26 cellular contexts compared by ENCODE assay signal in genomic region chr18:21369146-21369545, GRCh38.
A peak's percentile ranks its signal among the peaks of the same experiment; 100 is the strongest.
DNase-seq lines count a peak whose midpoint lies in the region; ATAC-seq, FAIRE-seq and TF ChIP-seq lines count a peak whose summit lies in the region.
"Had no signal": no experiment of that assay in that cellular context is flagged by ENCODE, and none has a peak within 500 bp of the region (broad histone marks: within the 10 kb centered on the region; RNA-seq: fewer than 3 reads in every experiment).

No MANE protein-coding gene starts in this region.

- no peak overlapping the region for H3K4ac ChIP-seq in mesenchymal stem cell (ENCODE audit: low read depth in 1 of 2, low read length in 2 of 2)

- no peak overlapping the region for H2BK12ac ChIP-seq in mesenchymal stem cell (ENCODE audit: low read length in 2 of 2)

- H3K36me3 Mint-ChIP-seq in glutamatergic neuron (ENCODE audit: unreplicated experiment): no peaks in the 10 kb centered on the region

- intact Hi-C loops in PC-3 (cut with micrococcal nuclease) (loop anchor here (1.0 to 10.0 kb wide), 3 partner anchors 22 to 174 kb away; no protein-coding TSS in a partner anchor), PC-9 (cut with micrococcal nuclease; ENCODE audit: unreplicated experiment) (no loop called here), OCI-LY7 (cut with micrococcal nuclease; ENCODE audit: unreplicated experiment) (no loop called here)

- H4K91ac ChIP-seq in mesenchymal stem cell (ENCODE audit: low read length): no peak overlapping the region

- no peak overlapping the region for H3K18ac ChIP-seq in mesenchymal stem cell (ENCODE audit: low read depth in 1 of 2, low read length in 2 of 2)

- H3K27me3 Mint-ChIP-seq in glutamatergic neuron (ENCODE audit: unreplicated experiment): no peaks in the 10 kb centered on the region

- H2AFZ ChIP-seq in PC-3 (ENCODE audit: low read length): no peak overlapping the region
- H2AFZ ChIP-seq in PC-9: no peak overlapping the region
- no peak overlapping the region for H2AFZ ChIP-seq in OCI-LY7 (ENCODE audit: low read length)
- H2AFZ ChIP-seq in mesenchymal stem cell (ENCODE audit: low read depth, low read length): no peak overlapping the region

- no peaks in the 10 kb centered on the region for H3F3A ChIP-seq in PC-3 (ENCODE audit: low read length, unreplicated experiment)
- no peaks in the 10 kb centered on the region for H3F3A ChIP-seq in PC-9 (ENCODE audit: insufficient read depth, low read depth)

- H3K27me3 ChIP-seq in PC-3 (ENCODE audit: low read length): no peaks in the 10 kb centered on the region
- H3K27me3 ChIP-seq in PC-9 (ENCODE audit: insufficient read depth, low read depth): no peaks in the 10 kb centered on the region
- no peaks in the 10 kb centered on the region for H3K27me3 ChIP-seq in mesenchymal stem cell (ENCODE audit: control insufficient read depth in 1 of 2, insufficient read depth in 1 of 2, low read length in 2 of 2)
- H3K27me3 ChIP-seq: adrenal gland, vagina had no signal

- no TSS peak for BruUV-seq in PC-3 (replicated peaks; lab: Mats Ljungman, UMichigan)
- BruUV-seq in PC-9 (replicated peaks; lab: Mats Ljungman, UMichigan): no TSS peak
- no TSS peak for BruUV-seq in OCI-LY7 (replicated peaks; lab: Mats Ljungman, UMichigan)

- FAIRE-seq in D721Med (lab: Jason Lieb, UNC): peak; percentile 85
- FAIRE-seq: bronchial epithelial cell, GM18507, HTR-8/SVneo, kidney had no signal

- no peak overlapping the region for H2BK120ac ChIP-seq in mesenchymal stem cell (ENCODE audit: low read depth, low read length)

- no peak overlapping the region for H2AK5ac ChIP-seq in mesenchymal stem cell (ENCODE audit: low read length, severe bottlenecking)

- peak overlapping the region; percentile 17 for H3K4me3 Mint-ChIP-seq in glutamatergic neuron (ENCODE audit: unreplicated experiment)

- H3K27ac ChIP-seq in PC-3 (ENCODE audit: low read length) (0 out of 2 replicates have a peak overlapping the region, but pooled peaks have one; percentile 26), PC-9 (no peak overlapping the region), OCI-LY7 (ENCODE audit: low read depth, low read length, poor library complexity, severe bottlenecking) (no peak overlapping the region), mesenchymal stem cell (ENCODE audit: low read length, poor library complexity, severe bottlenecking) (no peak overlapping the region)
- H3K27ac ChIP-seq: adrenal gland, C4-2B, coronary artery, esophagus squamous epithelium, lower lobe of right lung, neutrophil, psoas muscle, vagina had no signal

- no peak overlapping the region for H3K4me2 ChIP-seq in PC-3 (ENCODE audit: low read length)
- H3K4me2 ChIP-seq in PC-9: no peak overlapping the region
- H3K4me2 ChIP-seq in OCI-LY7 (ENCODE audit: low read length): no peak overlapping the region
- no peak overlapping the region for H3K4me2 ChIP-seq in mesenchymal stem cell (ENCODE audit: low read length, poor library complexity, severe bottlenecking)

- DNase-seq in D721Med (ENCODE audit: insufficient read length, low spot score) (no peak), PC-3 (no peak), glutamatergic neuron (no peak), renal cortical epithelial cell (ENCODE audit: low read depth) (peak; percentile 48), PC-9 (no peak), OCI-LY7 (ENCODE audit: low spot score) (no peak), mesenchymal stem cell (no peak)
- no peak for DNase-seq in NK-92 treated with Interleukin-12 subunit alpha and Interleukin-12 subunit beta, amount 100 ng/mL, for 24 hours (lab: John Stamatoyannopoulos, UW)
- DNase-seq: activated CD4-positive, alpha-beta T cell treated with anti-CD3 and anti-CD28 coated beads for 4 hours; activated naive CD4-positive, alpha-beta T cell; activated T-cell treated with anti-CD3 and anti-CD28 coated beads, Interleukin-2, amount 50 U/mL, for 48 hours; adrenal gland; esophagus squamous epithelium; kidney; lower lobe of right lung; NCI-H1694; NCI-H2171 treated with DMSO at 0.1 percent for 48 hours; NCI-H524 treated with DMSO at 0.1 percent for 48 hours; psoas muscle had no signal

- no peak overlapping the region for H3K4me3 ChIP-seq in PC-3 (ENCODE audit: low read length)
- no peak overlapping the region for H3K4me3 ChIP-seq in PC-9
- H3K4me3 ChIP-seq in OCI-LY7 (ENCODE audit: low read depth, low read length, poor library complexity, severe bottlenecking): no peak overlapping the region
- H3K4me3 ChIP-seq in mesenchymal stem cell (ENCODE audit: insufficient read depth in 1 of 2, low read depth in 1 of 2, low read length in 2 of 2): no peak overlapping the region
- H3K4me3 ChIP-seq: adrenal gland, coronary artery, esophagus squamous epithelium, lower lobe of right lung, psoas muscle, vagina had no signal

- H3K36me3 ChIP-seq in PC-3 (ENCODE audit: low read depth, low read length) (no peaks in the 10 kb centered on the region), PC-9 (ENCODE audit: low read depth) (no peaks in the 10 kb centered on the region), OCI-LY7 (ENCODE audit: insufficient read depth, low read length) (no peaks in the 10 kb centered on the region), mesenchymal stem cell (ENCODE audit: control insufficient read depth in 1 of 2, insufficient read depth in 2 of 2, low read depth in 1 of 2, low read length in 2 of 2) (no peaks in the 10 kb centered on the region)
- H3K36me3 ChIP-seq: adrenal gland, esophagus squamous epithelium, lower lobe of right lung, neutrophil, vagina had no signal

- H3K4me1 Mint-ChIP-seq in glutamatergic neuron (ENCODE audit: low read depth, unreplicated experiment): peaks cover 21% of the 10 kb centered on the region

- H3K9me2 ChIP-seq in PC-3 (replicated peaks; ENCODE audit: low read length) (no peaks in the 10 kb centered on the region), PC-9 (ENCODE audit: insufficient read depth) (no peaks in the 10 kb centered on the region), OCI-LY7 (ENCODE audit: insufficient read depth, low read length) (no peaks in the 10 kb centered on the region)

- H3K9me3 ChIP-seq in PC-3 (ENCODE audit: low read length) (no peaks in the 10 kb centered on the region), PC-9 (ENCODE audit: insufficient read depth, low read depth) (no peaks in the 10 kb centered on the region), OCI-LY7 (ENCODE audit: low read length) (no peaks in the 10 kb centered on the region), mesenchymal stem cell (ENCODE audit: control insufficient read depth, low read length) (no peaks in the 10 kb centered on the region)
- H3K9me3 ChIP-seq: adrenal gland, esophagus squamous epithelium, lower lobe of right lung, neutrophil, psoas muscle, vagina had no signal

- no peak overlapping the region for H4K8ac ChIP-seq in mesenchymal stem cell (ENCODE audit: low read length)

- H2BK5ac ChIP-seq in mesenchymal stem cell (ENCODE audit: low read depth, low read length, poor library complexity, severe bottlenecking): no peak overlapping the region

- H2BK15ac ChIP-seq in mesenchymal stem cell (ENCODE audit: low read depth, poor library complexity, severe bottlenecking): no peak overlapping the region

- H3K79me2 ChIP-seq in PC-3 (ENCODE audit: low read length): no peaks in the 10 kb centered on the region
- no peaks in the 10 kb centered on the region for H3K79me2 ChIP-seq in PC-9 (ENCODE audit: low read depth)
- H3K79me2 ChIP-seq in OCI-LY7 (ENCODE audit: insufficient read depth, low read depth, low read length): no peaks in the 10 kb centered on the region

- TF ChIP-seq CTCF in D721Med (IDR thresholded peaks at IDR 0.05; ENCODE audit: insufficient read depth, missing control alignments): no peak
- TF ChIP-seq CTCF in PC-3 (conservative IDR thresholded peaks at IDR 0.05; ENCODE audit: low read depth, low read length): no peak
- no peak for TF ChIP-seq CTCF in glutamatergic neuron (IDR thresholded peaks at IDR 0.05; ENCODE audit: partially characterized antibody, unreplicated experiment)
- TF ChIP-seq CTCF in PC-9 (conservative IDR thresholded peaks at IDR 0.05): no peak
- TF ChIP-seq CTCF in OCI-LY7 (conservative IDR thresholded peaks at IDR 0.05; ENCODE audit: low read length): no peak

- WGBS in mesenchymal stem cell: 56% methylated on average over 4 of the region's 4 CpGs

- H3K79me1 ChIP-seq in mesenchymal stem cell (replicated peaks; ENCODE audit: low read length, poor library complexity, severe bottlenecking): no peaks in the 10 kb centered on the region

- no peak overlapping the region for H3K27ac Mint-ChIP-seq in glutamatergic neuron (ENCODE audit: unreplicated experiment)

- H3K9ac ChIP-seq in PC-3 (ENCODE audit: low read length) (no peak overlapping the region), mesenchymal stem cell (ENCODE audit: low read length) (no peak overlapping the region)

- peak; percentile 15; the same call in 1 of the 2 replicates for ATAC-seq in PC-3
- ATAC-seq: lower lobe of right lung, psoas muscle had no signal

- CTCF ChIA-PET in PC-3 (lab: Charles Lee): interaction anchor here (0.7 kb wide), 1 partner anchor 18 kb away, joined by 5 read pairs; no protein-coding TSS in a partner anchor
- CTCF ChIA-PET in PC-9 (lab: Charles Lee): no interaction called here
- CTCF ChIA-PET in OCI-LY7 (lab: Charles Lee; ENCODE audit: unreplicated experiment): no interaction called here

- H3K23ac ChIP-seq in mesenchymal stem cell (ENCODE audit: low read length in 2 of 2): no peak overlapping the region

- H3K4me1 ChIP-seq in PC-3 (ENCODE audit: insufficient read depth, low read length) (peaks cover 12% of the 10 kb centered on the region), PC-9 (replicated peaks; ENCODE audit: insufficient read depth) (no peaks in the 10 kb centered on the region), OCI-LY7 (ENCODE audit: insufficient read depth, low read length, poor library complexity, severe bottlenecking) (no peaks in the 10 kb centered on the region), mesenchymal stem cell (ENCODE audit: control insufficient read depth, insufficient read depth, low read depth, low read length) (no peaks in the 10 kb centered on the region)
- H3K4me1 ChIP-seq: esophagus squamous epithelium, lower lobe of right lung, psoas muscle, vagina had no signal

- POLR2A ChIA-PET in PC-3 (lab: Charles Lee; ENCODE audit: unreplicated experiment): no interaction called here
- POLR2A ChIA-PET in PC-9 (lab: Charles Lee; ENCODE audit: unreplicated experiment): no interaction called here
- POLR2A ChIA-PET in OCI-LY7 (lab: Charles Lee): no interaction called here

- H3K9me3 Mint-ChIP-seq in glutamatergic neuron (ENCODE audit: unreplicated experiment): no peaks in the 10 kb centered on the region

- no peak overlapping the region for H3K14ac ChIP-seq in mesenchymal stem cell (ENCODE audit: low read length in 2 of 2)

- H4K20me1 ChIP-seq in PC-3 (ENCODE audit: low read length): no peaks in the 10 kb centered on the region
- H4K20me1 ChIP-seq in PC-9 (ENCODE audit: insufficient read depth): no peaks in the 10 kb centered on the region
- H4K20me1 ChIP-seq in OCI-LY7 (ENCODE audit: insufficient read depth, low read length): no peaks in the 10 kb centered on the region
